10 cellular contexts compared by ENCODE assay signal in genomic region chr5:157460921-157461792, GRCh38. TPM values are rescaled to one million over a fixed set of nuclear protein-coding genes. Genes with fewer than 3 reads are reported as not detected.
DNase-seq lines count a peak whose midpoint lies in the region; ATAC-seq and TF ChIP-seq lines count a peak whose summit lies in the region.
"Had no signal": no experiment of that assay in that cellular context is flagged by ENCODE, and none has a peak within 500 bp of the region (broad histone marks: within the 10 kb centered on the region; RNA-seq: fewer than 3 reads in every experiment).

No MANE protein-coding gene starts in this region.

- peaks cover 28% of the 10 kb centered on the region for H3K4me1 Mint-ChIP-seq in activated naive CD4-positive, alpha-beta T cell treated with anti-CD3 and anti-CD28 coated beads, Interleukin-2, amount 10 ng/mL, durations not matched to agents 7 days and 5 days
- peaks cover 29% of the 10 kb centered on the region for H3K4me1 Mint-ChIP-seq in activated naive CD8-positive, alpha-beta T cell treated with anti-CD3 and anti-CD28 coated beads, Interleukin-2, amount 50 U/mL, for 24 hours

- peak overlapping the region; percentile 60 for H3K4me3 Mint-ChIP-seq in activated naive CD4-positive, alpha-beta T cell treated with anti-CD3 and anti-CD28 coated beads, Interleukin-2, amount 10 ng/mL, durations not matched to agents 7 days and 5 days
- H3K4me3 Mint-ChIP-seq in activated naive CD8-positive, alpha-beta T cell treated with anti-CD3 and anti-CD28 coated beads, Interleukin-2, amount 50 U/mL, for 24 hours, result peak overlapping the region; percentile 68

- no peak for DNase-seq in activated naive CD4-positive, alpha-beta T cell treated with anti-CD3 and anti-CD28 coated beads, Interleukin-2, amount 10 ng/mL, durations not matched to agents 7 days and 5 days
- DNase-seq in activated naive CD4-positive, alpha-beta T cell treated with anti-CD3 and anti-CD28 coated beads, Interleukin-2, amount 50 U/mL, for 72 hours (ENCODE audit: low spot score in 2 of 2), result no peak
- DNase-seq in activated naive CD8-positive, alpha-beta T cell treated with anti-CD3 and anti-CD28 coated beads, Interleukin-2, amount 50 U/mL, for 24 hours, result no peak
- no peak for DNase-seq in suprapubic skin (ENCODE audit: low spot score in 2 of 2)
- DNase-seq in stimulated activated CD8-positive, alpha-beta memory T cell treated with anti-CD3 and anti-CD28 coated beads, Interleukin-4, amount 100 ng/mL, for 48 hours, result no peak
- DNase-seq in GM10248 (ENCODE audit: extremely low spot score), result no peak
- DNase-seq: NCI-H2171, OCI-M1 had no signal

- CTCF ChIA-PET in activated naive CD4-positive, alpha-beta T cell treated with anti-CD3 and anti-CD28 coated beads, Interleukin-2, amount 10 ng/mL, durations not matched to agents 7 days and 5 days (lab: Charles Lee), result interaction anchor here (0.5 to 2.1 kb wide), 5 partner anchors 21 to 137 kb away, joined by 3 to 6 read pairs (median 3); no protein-coding TSS in a partner anchor
- CTCF ChIA-PET in GM10248 (lab: Yijun Ruan, JAX), result interaction anchor here (1.0 to 11.9 kb wide), 8 partner anchors 9 to 282 kb away, joined by 3 to 88 read pairs (median 10); partner anchors contain the start of gene LSM11

- peaks cover 61% of the 10 kb centered on the region for H3K27me3 ChIP-seq in iPS-20b (ENCODE audit: insufficient read depth, low read length)
- peaks cover 6% of the 10 kb centered on the region for H3K27me3 ChIP-seq in suprapubic skin

- H3K9me3 Mint-ChIP-seq in activated naive CD4-positive, alpha-beta T cell treated with anti-CD3 and anti-CD28 coated beads, Interleukin-2, amount 10 ng/mL, durations not matched to agents 7 days and 5 days, result no peaks in the 10 kb centered on the region
- no peaks in the 10 kb centered on the region for H3K9me3 Mint-ChIP-seq in activated naive CD4-positive, alpha-beta T cell treated with anti-CD3 and anti-CD28 coated beads, Interleukin-2, amount 50 U/mL, for 72 hours
- H3K9me3 Mint-ChIP-seq in activated naive CD8-positive, alpha-beta T cell treated with anti-CD3 and anti-CD28 coated beads, Interleukin-2, amount 50 U/mL, for 24 hours, result no peaks in the 10 kb centered on the region

- H3K4me3 ChIP-seq in iPS-20b (ENCODE audit: low read length), result 0 out of 2 replicates have a peak overlapping the region, but pooled peaks have one; percentile 70
- H3K4me3 ChIP-seq in suprapubic skin, result peak overlapping the region; percentile 57

- H3K36me3 ChIP-seq in iPS-20b (ENCODE audit: insufficient read depth, low read depth, low read length) (no peaks in the 10 kb centered on the region), suprapubic skin (no peaks in the 10 kb centered on the region)

- peaks cover 22% of the 10 kb centered on the region for H3K4me1 ChIP-seq in iPS-20b (ENCODE audit: insufficient read depth, low read length)
- peaks cover 59% of the 10 kb centered on the region for H3K4me1 ChIP-seq in suprapubic skin

- peaks cover 40% of the 10 kb centered on the region for H3K27me3 Mint-ChIP-seq in activated naive CD4-positive, alpha-beta T cell treated with anti-CD3 and anti-CD28 coated beads, Interleukin-2, amount 10 ng/mL, durations not matched to agents 7 days and 5 days
- peaks cover 39% of the 10 kb centered on the region for H3K27me3 Mint-ChIP-seq in activated naive CD8-positive, alpha-beta T cell treated with anti-CD3 and anti-CD28 coated beads, Interleukin-2, amount 50 U/mL, for 24 hours

- no peak overlapping the region for H3K27ac Mint-ChIP-seq in activated naive CD4-positive, alpha-beta T cell treated with anti-CD3 and anti-CD28 coated beads, Interleukin-2, amount 10 ng/mL, durations not matched to agents 7 days and 5 days
- peak overlapping the region in 1 of 2 donors; percentile 44 for H3K27ac Mint-ChIP-seq in activated naive CD4-positive, alpha-beta T cell treated with anti-CD3 and anti-CD28 coated beads, Interleukin-2, amount 50 U/mL, for 72 hours
- peak overlapping the region; percentile 26 for H3K27ac Mint-ChIP-seq in activated naive CD8-positive, alpha-beta T cell treated with anti-CD3 and anti-CD28 coated beads, Interleukin-2, amount 50 U/mL, for 24 hours

- H3K36me3 Mint-ChIP-seq in activated naive CD4-positive, alpha-beta T cell treated with anti-CD3 and anti-CD28 coated beads, Interleukin-2, amount 10 ng/mL, durations not matched to agents 7 days and 5 days, result no peaks in the 10 kb centered on the region
- H3K36me3 Mint-ChIP-seq in activated naive CD4-positive, alpha-beta T cell treated with anti-CD3 and anti-CD28 coated beads, Interleukin-2, amount 50 U/mL, for 72 hours, result peaks cover 0 to 28% of the 10 kb centered on the region in 2 donors
- H3K36me3 Mint-ChIP-seq in activated naive CD8-positive, alpha-beta T cell treated with anti-CD3 and anti-CD28 coated beads, Interleukin-2, amount 50 U/mL, for 24 hours (ENCODE audit: low read depth), result no peaks in the 10 kb centered on the region

- 57% methylated on average over 4 of the region's 4 CpGs for WGBS in suprapubic skin

- no peak for TF ChIP-seq POLR2A in suprapubic skin (IDR thresholded peaks at IDR 0.05)

- POLR2A ChIA-PET in GM10248 (lab: Yijun Ruan, JAX), result no interaction called here

- H3K9me3 ChIP-seq in iPS-20b (ENCODE audit: insufficient read depth, low read depth, low read length) (no peaks in the 10 kb centered on the region), suprapubic skin (no peaks in the 10 kb centered on the region)

- TF ChIP-seq CTCF in suprapubic skin (IDR thresholded peaks at IDR 0.05) (no peak), GM10248 (IDR thresholded peaks at IDR 0.05; ENCODE audit: control extremely low read depth, extremely low read depth, low read depth, missing control alignments) (no peak)

- no peak overlapping the region for H3K9ac ChIP-seq in iPS-20b (ENCODE audit: low read depth, low read length)

- no peak overlapping the region for H3K27ac ChIP-seq in iPS-20b (ENCODE audit: low read length)
- peak overlapping the region; percentile 74 for H3K27ac ChIP-seq in suprapubic skin

- no peak for ATAC-seq in activated naive CD4-positive, alpha-beta T cell treated with anti-CD3 and anti-CD28 coated beads, Interleukin-2, amount 50 U/mL, for 72 hours
- ATAC-seq in activated naive CD8-positive, alpha-beta T cell treated with anti-CD3 and anti-CD28 coated beads, Interleukin-2, amount 50 U/mL, for 24 hours, result no peak
- no peak for ATAC-seq in HG03565 (IDR thresholded peaks at IDR 0.05; ENCODE audit: unreplicated experiment)

- TF ChIP-seq EP300 in suprapubic skin (IDR thresholded peaks at IDR 0.05), result no peak

RNA-seq across cellular contexts. Expression of gene NIPAL4, which starts 1.1 kb away (rescaled TPM):
- total RNA-seq in activated naive CD4-positive, alpha-beta T cell treated with anti-CD3 and anti-CD28 coated beads, Interleukin-2, amount 50 U/mL, for 72 hours, result 1 to 10 TPM in 1 of 2 donors, under 1 TPM in 1; 0.30 to 3.9 TPM
- total RNA-seq in suprapubic skin, result 100 to 1,000 TPM in 2 of 4 donors, 10 to 100 TPM in 2; 45.8 to 111 (median 86.6) TPM

Comparison
In these comparisons a context has a peak if more than half of its experiments do, and no peak if none do; other contexts are left out.
1. RNA of gene NIPAL4, which starts 1.1 kb away (total RNA-seq): 45.8 to 111 TPM in suprapubic skin; 0.30 to 3.9 TPM in activated naive CD4-positive, alpha-beta T cell treated with anti-CD3 and anti-CD28 coated beads, Interleukin-2, amount 50 U/mL, for 72 hours; every median in the first group is over 4 times any median in the second.